In the genomic region with DNA sequence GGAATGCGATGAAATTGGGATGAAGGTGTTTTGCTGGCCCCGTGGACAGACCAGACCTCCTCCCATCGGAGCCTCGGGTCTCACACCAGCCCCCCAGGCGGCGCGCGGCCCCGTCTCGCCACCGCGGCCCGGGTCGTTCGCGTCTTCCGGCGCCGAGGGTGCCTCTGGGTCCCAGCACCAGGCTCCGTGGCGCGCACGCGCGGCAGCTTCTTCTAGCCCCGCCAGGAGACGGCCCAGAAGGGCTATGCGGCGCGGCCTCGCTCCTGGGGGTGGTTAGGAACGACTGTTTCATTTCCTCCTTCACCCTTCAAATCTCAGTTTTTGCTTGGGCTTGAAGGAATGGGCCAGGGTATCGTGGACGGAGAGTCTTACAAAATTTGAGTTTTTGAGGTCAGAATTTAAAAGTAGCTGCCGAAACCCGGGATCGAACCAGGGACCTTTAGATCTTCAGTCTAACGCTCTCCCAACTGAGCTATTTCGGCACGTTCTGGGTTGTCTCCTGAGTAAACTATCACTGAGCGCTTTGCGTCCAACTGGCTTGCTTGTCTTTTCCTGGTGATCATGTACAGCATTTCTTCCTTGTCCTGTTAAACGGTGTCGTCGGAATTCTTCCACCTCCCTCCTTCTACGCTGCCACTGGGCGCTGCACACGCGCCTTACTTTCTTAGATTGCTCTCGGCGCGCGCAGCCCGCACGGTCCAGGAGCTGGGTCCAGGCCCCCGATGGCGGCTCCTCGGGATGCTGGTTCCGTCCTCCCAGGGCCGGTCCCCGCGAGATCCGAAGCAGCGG, we compare ENCODE assay signal across 8 cellular contexts. TPM values are rescaled to one million over a fixed set of nuclear protein-coding genes. Genes with fewer than 3 reads are reported as not detected.
DNase-seq lines count a peak whose midpoint lies in the region; ATAC-seq and TF ChIP-seq lines count a peak whose summit lies in the region.

No MANE protein-coding gene starts in this region.

- peak overlapping the region; percentile 90 for H3K27ac ChIP-seq in C4-2B
- peak overlapping the region; percentile 88 for H3K27ac ChIP-seq in duodenal mucosa (ENCODE audit: low read depth, low read length)

- peaks cover 9 to 14% of the 10 kb centered on the region in 2 donors for H3K4me1 ChIP-seq in duodenal mucosa (ENCODE audit: control insufficient read depth in 1 of 2, insufficient read depth in 2 of 2, low read length in 2 of 2)

- H3K4me3 Mint-ChIP-seq in activated CD4-positive, alpha-beta memory T cell treated with anti-CD3 and anti-CD28 coated beads for 36 hours: peak overlapping the region; percentile 88

- peak overlapping the region; percentile 94 for H3K27ac Mint-ChIP-seq in activated CD4-positive, alpha-beta memory T cell treated with anti-CD3 and anti-CD28 coated beads for 36 hours

- H3K27me3 ChIP-seq in duodenal mucosa (ENCODE audit: control insufficient read depth in 1 of 2, insufficient read depth in 2 of 2, low read length in 2 of 2): no peaks in the 10 kb centered on the region

- H3K9me3 ChIP-seq in duodenal mucosa (ENCODE audit: control insufficient read depth in 1 of 2, low read length in 2 of 2): no peaks in the 10 kb centered on the region

- peak overlapping the region; percentile 84 to 86 for H3K4me3 ChIP-seq in duodenal mucosa (ENCODE audit: low read depth in 1 of 2, low read length in 2 of 2)
- H3K4me3 ChIP-seq in lower leg skin (ENCODE audit: low read depth, poor library complexity, severe bottlenecking): peak overlapping the region; percentile 56

- peak overlapping the region; percentile 78 to 80 for H3K9ac ChIP-seq in duodenal mucosa (ENCODE audit: low read depth in 1 of 2, low read length in 2 of 2)

- CTCF ChIA-PET in activated CD4-positive, alpha-beta memory T cell treated with anti-CD3 and anti-CD28 coated beads for 36 hours (lab: Charles Lee): interaction anchor here (1.0 to 2.4 kb wide), 6 partner anchors 10 to 114 kb away, joined by 3 to 17 read pairs (median 6); a partner anchor contains a TSS

- POLR2A ChIA-PET in activated CD4-positive, alpha-beta memory T cell treated with anti-CD3 and anti-CD28 coated beads for 36 hours (lab: Charles Lee): interaction anchor here (1.0 to 2.7 kb wide), 5 partner anchors 23 to 53 kb away, joined by 3 to 18 read pairs (median 4); a partner anchor contains a TSS

- H3K36me3 Mint-ChIP-seq in activated CD4-positive, alpha-beta memory T cell treated with anti-CD3 and anti-CD28 coated beads for 36 hours: peaks cover 5% of the 10 kb centered on the region

- H3K9me3 Mint-ChIP-seq in activated CD4-positive, alpha-beta memory T cell treated with anti-CD3 and anti-CD28 coated beads for 36 hours: peaks cover 3% of the 10 kb centered on the region

- DNase-seq in NCI-H774 (lab: John Stamatoyannopoulos, UW) (peak; percentile 85), lower leg skin (ENCODE audit: low spot score in 2 of 2) (peak; percentile 97 to 98)
- peak; percentile 93 for DNase-seq in activated CD4-positive, alpha-beta memory T cell treated with anti-CD3 and anti-CD28 coated beads for 36 hours
- peak; percentile 89 to 95 for DNase-seq in stimulated activated CD4-positive, alpha-beta T cell treated with anti-CD3 and anti-CD28 coated beads, Interleukin-4, amount 100 ng/mL, for 4 hours

- TF ChIP-seq POLR2A in lower leg skin (IDR thresholded peaks at IDR 0.05): peak in 1 of 2 donors; percentile 24

- TF ChIP-seq CTCF in C4-2B (conservative IDR thresholded peaks at IDR 0.05) (peak; percentile 23), lower leg skin (IDR thresholded peaks at IDR 0.05) (no peak)

- peaks cover 11% of the 10 kb centered on the region for H3K4me1 Mint-ChIP-seq in activated CD4-positive, alpha-beta memory T cell treated with anti-CD3 and anti-CD28 coated beads for 36 hours (ENCODE audit: low read depth)

- H3K36me3 ChIP-seq in duodenal mucosa (ENCODE audit: control insufficient read depth in 1 of 2, insufficient read depth in 2 of 2, low read length in 2 of 2): no peaks in the 10 kb centered on the region

- WGBS in lower leg skin, 2 donors: 0 to 4% methylated on average over 56 to 62 of the region's 64 CpGs

- ATAC-seq in GM19372 (IDR thresholded peaks at IDR 0.05; ENCODE audit: low read depth, unreplicated experiment) (peak; percentile 85), HG03558 (IDR thresholded peaks at IDR 0.05; ENCODE audit: extremely low read depth, unreplicated experiment) (peak; percentile 85)

- intact Hi-C loops in activated CD4-positive, alpha-beta memory T cell treated with anti-CD3 and anti-CD28 coated beads for 36 hours (cut with micrococcal nuclease): loop anchor here (1.0 to 10.0 kb wide), 6 partner anchors 47 to 757 kb away; a partner anchor contains a TSS
- intact Hi-C loops in lower leg skin (cut with DNase I; ENCODE audit: low total_unique reads): no loop called here

- H3K27me3 Mint-ChIP-seq in activated CD4-positive, alpha-beta memory T cell treated with anti-CD3 and anti-CD28 coated beads for 36 hours: peaks cover 2% of the 10 kb centered on the region

RNA-seq across cellular contexts. Expression of a gene that starts 46.5 kb away (rescaled TPM):
- total RNA-seq in activated CD4-positive, alpha-beta memory T cell treated with anti-CD3 and anti-CD28 coated beads for 36 hours: 10 to 100 TPM; 19.0 to 19.6 TPM
- total RNA-seq in lower leg skin: 10 to 100 TPM in 2 of 4 donors, 1 to 10 TPM in 2; 5.8 to 19.6 (median 8.8) TPM

RNA-seq across cellular contexts. Expression of a gene that starts 52.2 kb away (rescaled TPM):
- 1 to 10 TPM; 9.1 to 9.7 TPM for total RNA-seq in activated CD4-positive, alpha-beta memory T cell treated with anti-CD3 and anti-CD28 coated beads for 36 hours
- total RNA-seq in lower leg skin: 1 to 10 TPM; 1.8 to 2.5 (median 2.2) TPM

Comparison
In these comparisons a context has a peak if more than half of its experiments do, and no peak if none do; other contexts are left out.
1. Peak in every context shown above with its lines: DNase-seq, ATAC-seq, H3K4me3 ChIP-seq and H3K27ac ChIP-seq.